9 cellular contexts compared by ENCODE assay signal in genomic region chr15:51907136-51907862, GRCh38.
DNase-seq lines count a peak whose midpoint lies in the region; ATAC-seq and TF ChIP-seq lines count a peak whose summit lies in the region.
"Had no signal": no experiment of that assay in that cellular context is flagged by ENCODE, and none has a peak within 500 bp of the region (broad histone marks: within the 10 kb centered on the region; RNA-seq: fewer than 3 reads in every experiment).

No MANE protein-coding gene starts in this region.

- H3K4me3 ChIP-seq in KMS-11 (IDR thresholded peaks at IDR 0.05; ENCODE audit: insufficient read depth, low read depth, low read length) (no peak overlapping the region), lung (no peak overlapping the region), coronary artery (no peak overlapping the region)

- no peaks in the 10 kb centered on the region for H4K20me1 ChIP-seq in KMS-11 (ENCODE audit: insufficient read depth)

- no peak overlapping the region for H3K4me2 ChIP-seq in KMS-11

- H3K36me3 ChIP-seq in KMS-11 (ENCODE audit: insufficient read depth): no peaks in the 10 kb centered on the region
- H3K36me3 ChIP-seq in lung (ENCODE audit: control insufficient read depth in 2 of 2, insufficient read depth in 2 of 2, low read length in 2 of 2): peaks cover 3 to 14% of the 10 kb centered on the region in 2 donors

- no peaks in the 10 kb centered on the region for H3K27me3 ChIP-seq in KMS-11 (ENCODE audit: insufficient read depth, low read depth)
- no peaks in the 10 kb centered on the region for H3K27me3 ChIP-seq in lung (ENCODE audit: control insufficient read depth, insufficient read depth)

- H3K9me3 ChIP-seq in lung (ENCODE audit: control insufficient read depth in 2 of 2, insufficient read depth in 1 of 2, low read length in 1 of 2): no peaks in the 10 kb centered on the region

- peaks cover 15% of the 10 kb centered on the region for H3K4me1 ChIP-seq in KMS-11 (ENCODE audit: low read depth, poor library complexity, severe bottlenecking)
- peaks cover 0 to 5% of the 10 kb centered on the region in 2 donors for H3K4me1 ChIP-seq in lung (ENCODE audit: control insufficient read depth in 2 of 2, insufficient read depth in 2 of 2, low read length in 2 of 2)

- ATAC-seq in activated T-helper 17 cell treated with anti-CD3 and anti-CD28 coated beads, Interleukin-2, amount 50 U/mL, for 72 hours (replicated peaks): peak; percentile 99
- peak; percentile 87 for ATAC-seq in lung (ENCODE audit: insufficient read depth, low FRiP score)
- no peak for ATAC-seq in GM19397 (IDR thresholded peaks at IDR 0.05; ENCODE audit: unreplicated experiment)

- no peak overlapping the region for H3K27ac Mint-ChIP-seq in activated T-helper 17 cell treated with anti-CD3 and anti-CD28 coated beads, Interleukin-2, amount 50 U/mL, for 72 hours

- no peaks in the 10 kb centered on the region for H3K9me3 Mint-ChIP-seq in activated T-helper 17 cell treated with anti-CD3 and anti-CD28 coated beads, Interleukin-2, amount 50 U/mL, for 72 hours

- no peaks in the 10 kb centered on the region for H3K27me3 Mint-ChIP-seq in activated T-helper 17 cell treated with anti-CD3 and anti-CD28 coated beads, Interleukin-2, amount 50 U/mL, for 72 hours

- POLR2A ChIA-PET in GM10248 (lab: Yijun Ruan, JAX): no interaction called here

- CTCF ChIA-PET in GM10248 (lab: Yijun Ruan, JAX): interaction anchor here (0.9 to 4.1 kb wide), 5 partner anchors 9 to 19 kb away, joined by 3 to 26 read pairs (median 8); no protein-coding TSS in a partner anchor

- TF ChIP-seq CTCF in KMS-11 (conservative IDR thresholded peaks at IDR 0.05; ENCODE audit: low read depth, low read length): peak; percentile 48
- no peak for TF ChIP-seq CTCF in lung (IDR thresholded peaks at IDR 0.05; ENCODE audit: control extremely low read depth, extremely low read depth)
- no peak for TF ChIP-seq CTCF in coronary artery (IDR thresholded peaks at IDR 0.05)
- TF ChIP-seq CTCF in GM10248 (IDR thresholded peaks at IDR 0.05; ENCODE audit: control extremely low read depth, extremely low read depth, low read depth, missing control alignments): no peak

- no peak overlapping the region for H3K27ac ChIP-seq in KMS-11
- H3K27ac ChIP-seq in lung (ENCODE audit: low read depth in 1 of 2, low read length in 1 of 2): no peak overlapping the region
- H3K27ac ChIP-seq in coronary artery: no peak overlapping the region

- H3K36me3 Mint-ChIP-seq in activated T-helper 17 cell treated with anti-CD3 and anti-CD28 coated beads, Interleukin-2, amount 50 U/mL, for 72 hours (ENCODE audit: low read depth): peaks cover 90% of the 10 kb centered on the region

- no peak overlapping the region for H2AFZ ChIP-seq in KMS-11 (ENCODE audit: low read depth)

- 68 to 90% methylated on average over 8 of the region's 8 CpGs for WGBS in lung, 2 donors

- DNase-seq in DMS153 treated with DMSO at 0.1 percent for 48 hours (lab: John Stamatoyannopoulos, UW; ENCODE audit: unreplicated experiment): peak; percentile 10
- peak; percentile 66 for DNase-seq in lung (ENCODE audit: low spot score)
- no peak for DNase-seq in amygdala (lab: John Stamatoyannopoulos, UW)
- DNase-seq in coronary artery (ENCODE audit: low spot score): no peak
- no peak for DNase-seq in GM10248 (ENCODE audit: extremely low spot score)
- DNase-seq: NCI-H446 had no signal

- H3K79me2 ChIP-seq in KMS-11 (ENCODE audit: insufficient read depth, low read depth): no peaks in the 10 kb centered on the region

- no peak overlapping the region for H3K4me3 Mint-ChIP-seq in activated T-helper 17 cell treated with anti-CD3 and anti-CD28 coated beads, Interleukin-2, amount 50 U/mL, for 72 hours

- H3K9ac ChIP-seq in KMS-11: no peak overlapping the region

- H3K4me1 Mint-ChIP-seq in activated T-helper 17 cell treated with anti-CD3 and anti-CD28 coated beads, Interleukin-2, amount 50 U/mL, for 72 hours: no peaks in the 10 kb centered on the region

Comparison
In these comparisons a context has a peak if more than half of its experiments do, and no peak if none do; other contexts are left out.
1. DNase-seq: peak in DMS153 treated with DMSO at 0.1 percent for 48 hours (single experiment) and lung (single experiment); none in amygdala (0 of 56), coronary artery (single experiment) and GM10248 (single experiment).